8 cellular contexts compared by ENCODE assay signal in genomic region chrX:43559643-43560042, GRCh38.
DNase-seq lines count a peak whose midpoint lies in the region; FAIRE-seq and TF ChIP-seq lines count a peak whose summit lies in the region.

No MANE protein-coding gene starts in this region.

- H3K36me3 ChIP-seq in iPS DF 6.9 (ENCODE audit: control insufficient read depth, insufficient read depth, low read length): no peaks in the 10 kb centered on the region

- in situ Hi-C loops in astrocyte of the cerebellum (cut with HindIII; ENCODE audit: low sequenced_read_pairs): no loop called here

- H3K27ac ChIP-seq in C4-2B (peak overlapping the region; percentile 58; the same call in 1 of the 2 replicates), iPS DF 6.9 (ENCODE audit: low read length) (no peak overlapping the region)

- no CpG with 5 or more reads among the region's 2 CpGs for WGBS in iPS DF 6.9 (ENCODE audit: insufficient coverage, insufficient read length)

- no peaks in the 10 kb centered on the region for H3K4me1 ChIP-seq in iPS DF 6.9 (ENCODE audit: control insufficient read depth, insufficient read depth, low read length)

- TF ChIP-seq CTCF in C4-2B (conservative IDR thresholded peaks at IDR 0.05): peak; percentile 67
- peak; percentile 14 for TF ChIP-seq CTCF in HFF-Myc (IDR thresholded peaks at IDR 0.05; ENCODE audit: low read depth, low read length, missing control alignments)
- peak; percentile 61 for TF ChIP-seq CTCF in astrocyte of the cerebellum (IDR thresholded peaks at IDR 0.05; ENCODE audit: low read depth, low read length, missing control alignments)

- H3K27me3 ChIP-seq in iPS DF 6.9 (ENCODE audit: control insufficient read depth, insufficient read depth, low read length): no peaks in the 10 kb centered on the region

- FAIRE-seq in GM19239 (lab: Jason Lieb, UNC): no peak

- no peak overlapping the region for H3K4me3 ChIP-seq in HFF-Myc (replicated peaks; ENCODE audit: low read depth, low read length)
- no peak overlapping the region for H3K4me3 ChIP-seq in astrocyte of the cerebellum (ENCODE audit: low read depth, low read length)
- no peak overlapping the region for H3K4me3 ChIP-seq in iPS DF 6.9 (ENCODE audit: low read length)

- no peaks in the 10 kb centered on the region for H3K9me3 ChIP-seq in iPS DF 6.9 (ENCODE audit: control insufficient read depth, insufficient read depth, low read length)

- DNase-seq in HFF-Myc (ENCODE audit: extremely low read depth, low read depth): no peak
- peak; percentile 29 for DNase-seq in RPMI7951 (ENCODE audit: low read depth)
- peak; percentile 12 for DNase-seq in astrocyte of the cerebellum (ENCODE audit: low read depth)
- peak; percentile 25 for DNase-seq in iPS DF 6.9 (ENCODE audit: low read depth, low spot score)
- DNase-seq in stimulated activated CD4-positive, alpha-beta T cell treated with anti-CD3 and anti-CD28 coated beads, Interleukin-1b, Interleukin-23, amount 100 ng/mL, for 48 hours: peak; percentile 23
- no peak for DNase-seq in COLO668 (lab: John Stamatoyannopoulos, UW; ENCODE audit: unreplicated experiment)
- no peak for DNase-seq in GM19239 (ENCODE audit: insufficient read length, low spot score)

Comparison
In these comparisons a context has a peak if more than half of its experiments do, and no peak if none do; other contexts are left out.
1. CTCF ChIP-seq: peak in every context shown above with its lines; median percentile 67 in C4-2B; 61 in astrocyte of the cerebellum; 14 in HFF-Myc.
2. DNase-seq: peak in RPMI7951 (single experiment), astrocyte of the cerebellum (single experiment), iPS DF 6.9 (single experiment) and stimulated activated CD4-positive, alpha-beta T cell treated with anti-CD3 and anti-CD28 coated beads, Interleukin-1b, Interleukin-23, amount 100 ng/mL, for 48 hours (single experiment); none in HFF-Myc (single experiment), COLO668 (single experiment) and GM19239 (single experiment).